ENCODE assay signal across 1 cellular context in genomic region chr11:86108890-86109638, GRCh38.
TF ChIP-seq lines count a peak whose summit lies in the region.

No MANE protein-coding gene starts in this region.

TF ChIP-seq in HepG2, 621 proteins besides CTCF, POLR2A, EP300 and RAD21 (continued from another document):
- TF ChIP-seq ZEB1 (IDR thresholded peaks at IDR 0.05; ENCODE audit: insufficient replicate concordance, low read depth) (no peak), RFXAP (CRISPR knock-in tag; IDR thresholded peaks at IDR 0.05; ENCODE audit: borderline replicate concordance) (no peak), ZNF251 (CRISPR knock-in tag; IDR thresholded peaks at IDR 0.05) (no peak), RERE (CRISPR knock-in tag; IDR thresholded peaks at IDR 0.05; ENCODE audit: low read depth) (no peak), NKX3-1 (CRISPR knock-in tag; IDR thresholded peaks at IDR 0.05) (no peak), HDAC6 (IDR thresholded peaks at IDR 0.05; ENCODE audit: low read depth, low read length) (no peak), SAP130 (CRISPR knock-in tag; IDR thresholded peaks at IDR 0.05; ENCODE audit: low read depth) (no peak), ZNF549 (CRISPR knock-in tag; IDR thresholded peaks at IDR 0.05) (no peak), MLXIP (CRISPR knock-in tag; IDR thresholded peaks at IDR 0.05; ENCODE audit: borderline replicate concordance) (no peak)
- TF ChIP-seq, protein P1, sequence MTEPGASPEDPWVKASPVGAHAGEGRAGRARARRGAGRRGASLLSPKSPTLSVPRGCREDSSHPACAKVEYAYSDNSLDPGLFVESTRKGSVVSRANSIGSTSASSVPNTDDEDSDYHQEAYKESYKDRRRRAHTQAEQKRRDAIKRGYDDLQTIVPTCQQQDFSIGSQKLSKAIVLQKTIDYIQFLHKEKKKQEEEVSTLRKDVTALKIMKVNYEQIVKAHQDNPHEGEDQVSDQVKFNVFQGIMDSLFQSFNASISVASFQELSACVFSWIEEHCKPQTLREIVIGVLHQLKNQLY (CRISPR knock-in tag; IDR thresholded peaks at IDR 0.05): no peak
